Comparison of ENCODE assay signal across 20 cellular contexts in the genomic region with DNA sequence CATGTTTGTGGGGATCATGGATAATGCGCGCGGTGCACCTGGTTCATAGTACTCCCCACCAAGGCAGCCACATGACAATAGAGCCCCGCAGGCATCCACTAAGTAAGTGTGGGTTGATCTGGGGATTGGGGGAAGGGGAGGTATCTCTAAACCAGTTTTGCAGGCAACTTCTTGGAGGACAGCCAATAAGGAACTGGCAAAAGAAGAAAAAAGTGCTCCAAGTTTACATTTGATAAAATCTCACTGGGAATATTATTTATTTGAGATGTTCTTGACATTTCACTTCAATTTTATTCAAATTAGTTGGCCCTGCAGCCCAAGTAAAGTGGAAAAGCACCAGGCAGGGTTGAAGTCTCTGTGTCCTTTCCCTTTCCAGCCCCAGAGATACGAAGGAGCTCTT. TPM values are rescaled to one million over a fixed set of nuclear protein-coding genes. Genes with fewer than 3 reads are reported as not detected.
DNase-seq lines count a peak whose midpoint lies in the region; ATAC-seq and TF ChIP-seq lines count a peak whose summit lies in the region.
"Had no signal": no experiment of that assay in that cellular context is flagged by ENCODE, and none has a peak within 500 bp of the region (broad histone marks: within the 10 kb centered on the region; RNA-seq: fewer than 3 reads in every experiment).

No MANE protein-coding gene starts in this region.

- H3K27me3 ChIP-seq in OCI-LY1 (ENCODE audit: insufficient read depth, low read length) (no peaks in the 10 kb centered on the region; the same call in 1 of the 2 replicates), hepatocyte (no peaks in the 10 kb centered on the region), muscle layer of duodenum (ENCODE audit: low read depth, low read length) (no peaks in the 10 kb centered on the region), heart left ventricle (no peaks in the 10 kb centered on the region)

- H3K27ac ChIP-seq in OCI-LY1 (ENCODE audit: low read depth, low read length, poor library complexity, severe bottlenecking): peak overlapping the region; percentile 17
- H3K27ac ChIP-seq in hepatocyte: peak overlapping the region; percentile 37
- H3K27ac ChIP-seq in muscle layer of duodenum (ENCODE audit: low read length): peak overlapping the region; percentile 16
- H3K27ac ChIP-seq in heart left ventricle: no peak overlapping the region

- ATAC-seq in natural killer cell treated with Interleukin-12 subunit alpha and Interleukin-12 subunit beta and Interleukin-15 and Interleukin-18, amount 100 ng/mL, for 72 hours: no peak
- no peak for ATAC-seq in heart left ventricle
- ATAC-seq in naive thymus-derived CD8-positive, alpha-beta T cell: no peak
- ATAC-seq: HCT116 had no signal

- no TSS peak for BruUV-seq in Calu3 (replicated peaks; lab: Mats Ljungman, UMichigan)

- H2AFZ ChIP-seq in OCI-LY1 (ENCODE audit: low read length): no peak overlapping the region
- H2AFZ ChIP-seq in hepatocyte: no peak overlapping the region

- H3K4me2 ChIP-seq in OCI-LY1 (ENCODE audit: low read length) (no peak overlapping the region), hepatocyte (peak overlapping the region; percentile 43)

- no peaks in the 10 kb centered on the region for H3K27me3 Mint-ChIP-seq in Calu3 (ENCODE audit: unreplicated experiment)
- H3K27me3 Mint-ChIP-seq in natural killer cell treated with Interleukin-12 subunit alpha and Interleukin-12 subunit beta and Interleukin-15 and Interleukin-18, amount 100 ng/mL, for 72 hours: no peaks in the 10 kb centered on the region
- peaks cover 0 to 7% (median 0%) of the 10 kb centered on the region in 5 donors for H3K27me3 Mint-ChIP-seq in naive thymus-derived CD8-positive, alpha-beta T cell

- DNase-seq in Calu3: peak; percentile 55
- DNase-seq in hepatocyte (ENCODE audit: low spot score): peak; percentile 36
- DNase-seq in natural killer cell treated with Interleukin-12 subunit alpha and Interleukin-12 subunit beta and Interleukin-15 and Interleukin-18, amount 100 ng/mL, for 72 hours (ENCODE audit: low spot score): no peak
- DNase-seq in heart left ventricle: no peak
- no peak for DNase-seq in EL
- DNase-seq in naive thymus-derived CD8-positive, alpha-beta T cell: no peak
- DNase-seq: ACHN; aorta; CD4-positive, CD25-positive, alpha-beta regulatory T cell; Karpas-422; mesendoderm; NCI-H146; stimulated activated CD4-positive, alpha-beta T cell treated with anti-CD3 and anti-CD28 coated beads, Interleukin-15, amount 100 ng/mL, for 24 hours; stimulated activated naive CD4-positive, alpha-beta T cell had no signal

- POLR2A ChIA-PET in naive thymus-derived CD8-positive, alpha-beta T cell (lab: Charles Lee): no interaction called here

- TF ChIP-seq CTCF in Calu3 (IDR thresholded peaks at IDR 0.05; ENCODE audit: unreplicated experiment) (no peak), OCI-LY1 (IDR thresholded peaks at IDR 0.05; ENCODE audit: low read length) (no peak), hepatocyte (IDR thresholded peaks at IDR 0.05; ENCODE audit: poor library complexity) (no peak), heart left ventricle (IDR thresholded peaks at IDR 0.05) (no peak)

- H3K9me3 Mint-ChIP-seq in Calu3 (ENCODE audit: low read depth, unreplicated experiment): no peaks in the 10 kb centered on the region
- H3K9me3 Mint-ChIP-seq in natural killer cell treated with Interleukin-12 subunit alpha and Interleukin-12 subunit beta and Interleukin-15 and Interleukin-18, amount 100 ng/mL, for 72 hours: no peaks in the 10 kb centered on the region
- H3K9me3 Mint-ChIP-seq in naive thymus-derived CD8-positive, alpha-beta T cell: no peaks in the 10 kb centered on the region
- H3K9me3 Mint-ChIP-seq: T-helper 1 cell treated with Interleukin-12 subunit alpha and Interleukin-12 subunit beta and Interleukin-4 antibody, amounts not matched to agents 30 μg/mL and 1 μg/mL, for 36 hours had no signal

- H3K9ac ChIP-seq in OCI-LY1 (ENCODE audit: low read length): no peak overlapping the region

- H3K79me2 ChIP-seq in OCI-LY1 (ENCODE audit: insufficient read depth, low read length) (no peaks in the 10 kb centered on the region), hepatocyte (no peaks in the 10 kb centered on the region)

- H3K36me3 ChIP-seq in OCI-LY1 (ENCODE audit: insufficient read depth, low read length): no peaks in the 10 kb centered on the region
- no peaks in the 10 kb centered on the region for H3K36me3 ChIP-seq in hepatocyte (replicated peaks; ENCODE audit: insufficient read depth, low read depth)
- H3K36me3 ChIP-seq in muscle layer of duodenum (ENCODE audit: control insufficient read depth in 1 of 2, insufficient read depth in 2 of 2, low read length in 2 of 2): no peaks in the 10 kb centered on the region
- H3K36me3 ChIP-seq in heart left ventricle: no peaks in the 10 kb centered on the region

- WGBS in hepatocyte (ENCODE audit: low lambda C conversion rate, missing lambda C conversion rate): 59% methylated on average over 5 of the region's 5 CpGs
- 65 to 71% (median 69%) methylated on average over 5 of the region's 5 CpGs for WGBS in heart left ventricle, 4 donors

- H3K9me3 ChIP-seq in OCI-LY1 (ENCODE audit: low read length) (no peaks in the 10 kb centered on the region), hepatocyte (ENCODE audit: low read depth) (no peaks in the 10 kb centered on the region), muscle layer of duodenum (ENCODE audit: control insufficient read depth in 1 of 2, low read length in 2 of 2) (no peaks in the 10 kb centered on the region), heart left ventricle (no peaks in the 10 kb centered on the region)

- H3F3A ChIP-seq in OCI-LY1 (ENCODE audit: insufficient read depth, low read length): no peaks in the 10 kb centered on the region

- H4K20me1 ChIP-seq in OCI-LY1 (ENCODE audit: insufficient read depth, low read length) (no peaks in the 10 kb centered on the region), hepatocyte (ENCODE audit: insufficient read depth, poor library complexity, severe bottlenecking) (no peaks in the 10 kb centered on the region)

- H3K4me1 ChIP-seq in OCI-LY1 (ENCODE audit: insufficient read depth, low read length, severe bottlenecking): peaks cover 36% of the 10 kb centered on the region
- H3K4me1 ChIP-seq in hepatocyte (ENCODE audit: insufficient read depth): peaks cover 22% of the 10 kb centered on the region
- H3K4me1 ChIP-seq in muscle layer of duodenum (ENCODE audit: control insufficient read depth in 1 of 2, insufficient read depth in 2 of 2, low read length in 2 of 2): no peaks in the 10 kb centered on the region
- no peaks in the 10 kb centered on the region for H3K4me1 ChIP-seq in heart left ventricle

- H3K36me3 Mint-ChIP-seq in Calu3 (ENCODE audit: insufficient read depth, unreplicated experiment): peaks cover 5% of the 10 kb centered on the region
- no peaks in the 10 kb centered on the region for H3K36me3 Mint-ChIP-seq in natural killer cell treated with Interleukin-12 subunit alpha and Interleukin-12 subunit beta and Interleukin-15 and Interleukin-18, amount 100 ng/mL, for 72 hours
- H3K36me3 Mint-ChIP-seq in naive thymus-derived CD8-positive, alpha-beta T cell: no peaks in the 10 kb centered on the region
- H3K36me3 Mint-ChIP-seq: CD4-positive, CD25-positive, alpha-beta regulatory T cell had no signal

- H3K4me3 Mint-ChIP-seq in Calu3 (ENCODE audit: low read depth, unreplicated experiment): no peak overlapping the region
- no peak overlapping the region for H3K4me3 Mint-ChIP-seq in natural killer cell treated with Interleukin-12 subunit alpha and Interleukin-12 subunit beta and Interleukin-15 and Interleukin-18, amount 100 ng/mL, for 72 hours
- no peak overlapping the region for H3K4me3 Mint-ChIP-seq in naive thymus-derived CD8-positive, alpha-beta T cell
- H3K4me3 Mint-ChIP-seq: CD4-positive, CD25-positive, alpha-beta regulatory T cell; T-helper 1 cell treated with Interleukin-12 subunit alpha and Interleukin-12 subunit beta and Interleukin-4 antibody, amounts not matched to agents 30 μg/mL and 1 μg/mL, for 36 hours had no signal

- no peaks in the 10 kb centered on the region for H3K9me2 ChIP-seq in OCI-LY1 (ENCODE audit: low read depth, low read length)
- H3K9me2 ChIP-seq in hepatocyte (replicated peaks; ENCODE audit: insufficient read depth): no peaks in the 10 kb centered on the region

- CTCF ChIA-PET in Calu3 (lab: Charles Lee): no interaction called here

- H3K27ac Mint-ChIP-seq in Calu3 (ENCODE audit: unreplicated experiment): peak overlapping the region; percentile 71
- H3K27ac Mint-ChIP-seq in natural killer cell treated with Interleukin-12 subunit alpha and Interleukin-12 subunit beta and Interleukin-15 and Interleukin-18, amount 100 ng/mL, for 72 hours: no peak overlapping the region
- no peak overlapping the region for H3K27ac Mint-ChIP-seq in naive thymus-derived CD8-positive, alpha-beta T cell
- H3K27ac Mint-ChIP-seq: CD4-positive, CD25-positive, alpha-beta regulatory T cell; T-helper 1 cell treated with Interleukin-12 subunit alpha and Interleukin-12 subunit beta and Interleukin-4 antibody, amounts not matched to agents 30 μg/mL and 1 μg/mL, for 36 hours had no signal

- H3K4me3 ChIP-seq in OCI-LY1 (ENCODE audit: low read depth, low read length, poor library complexity, severe bottlenecking): no peak overlapping the region
- H3K4me3 ChIP-seq in hepatocyte: no peak overlapping the region
- no peak overlapping the region for H3K4me3 ChIP-seq in muscle layer of duodenum (ENCODE audit: low read depth in 1 of 2, low read length in 2 of 2)
- H3K4me3 ChIP-seq in heart left ventricle: no peak overlapping the region

- H3K4me1 Mint-ChIP-seq in Calu3 (ENCODE audit: low read depth, unreplicated experiment): peaks cover 11% of the 10 kb centered on the region
- no peaks in the 10 kb centered on the region for H3K4me1 Mint-ChIP-seq in natural killer cell treated with Interleukin-12 subunit alpha and Interleukin-12 subunit beta and Interleukin-15 and Interleukin-18, amount 100 ng/mL, for 72 hours (ENCODE audit: low read depth in 2 of 2)
- H3K4me1 Mint-ChIP-seq in naive thymus-derived CD8-positive, alpha-beta T cell: peaks cover 0 to 6% (median 4%) of the 10 kb centered on the region in 4 donors
- H3K4me1 Mint-ChIP-seq: CD4-positive, CD25-positive, alpha-beta regulatory T cell had no signal

- TF ChIP-seq POLR2A in heart left ventricle (IDR thresholded peaks at IDR 0.05): no peak

- intact Hi-C loops in Calu3 (cut with micrococcal nuclease; ENCODE audit: unreplicated experiment) (no loop called here), heart left ventricle (cut with DNase I) (no loop called here)

RNA-seq across cellular contexts. Expression of a gene that starts 8.5 kb away (rescaled TPM):
- total RNA-seq in Calu3 (2022) (6.5 and 7.7 TPM in 2 replicates), hepatocyte (24.0 and 31.2 TPM in 2 replicates), heart left ventricle (10 to 100 TPM in 1 of 9 donors, 1 to 10 TPM in 3, under 1 TPM in 5; 0.51 to 18.5 (median 0.94) TPM)
- polyA plus RNA-seq in hepatocyte (38.4 and 65.3 TPM in 2 replicates), heart left ventricle (1 to 10 TPM in 1 of 2 donors, under 1 TPM in 1; 0.50 to 1.3 TPM)
- 1 to 10 TPM; 1.4 to 4.9 TPM for total RNA-seq in natural killer cell treated with Interleukin-12 subunit alpha and Interleukin-12 subunit beta and Interleukin-15 and Interleukin-18, amount 100 ng/mL, for 72 hours
- 1 to 10 TPM; 5.2 to 6.8 TPM for total RNA-seq in naive thymus-derived CD8-positive, alpha-beta T cell
- polyA plus RNA-seq in naive thymus-derived CD8-positive, alpha-beta T cell: 10 to 100 TPM in 2 of 3 donors, 1 to 10 TPM in 1; 5.5 to 22.1 (median 15.6) TPM
- total RNA-seq: chondrocyte, fibroblast of villous mesenchyme had no signal

RNA-seq across cellular contexts. Expression of a gene that starts 37.2 kb away (rescaled TPM):
- total RNA-seq in Calu3 (2022) (not detected in 2 replicates), hepatocyte (0.20 TPM in 1 of 2 replicates, not detected in the other), heart left ventricle (not detected)
- polyA plus RNA-seq in hepatocyte (0.30 and 0.74 TPM in 2 replicates), heart left ventricle (under 1 TPM in 1 of 2 donors, not detected in 1; 0.30 TPM)
- total RNA-seq in natural killer cell treated with Interleukin-12 subunit alpha and Interleukin-12 subunit beta and Interleukin-15 and Interleukin-18, amount 100 ng/mL, for 72 hours: not detected
- total RNA-seq in naive thymus-derived CD8-positive, alpha-beta T cell: not detected
- polyA plus RNA-seq in naive thymus-derived CD8-positive, alpha-beta T cell: not detected
- total RNA-seq: aorta; CD4-positive, CD25-positive, alpha-beta regulatory T cell; chondrocyte; fibroblast of villous mesenchyme had no signal
- polyA plus RNA-seq: CD4-positive, CD25-positive, alpha-beta regulatory T cell had no signal

Comparison
In these comparisons a context has a peak if more than half of its experiments do, and no peak if none do; other contexts are left out.
1. DNase-seq: peak in Calu3 (single experiment) and hepatocyte (single experiment); none in natural killer cell treated with Interleukin-12 subunit alpha and Interleukin-12 subunit beta and Interleukin-15 and Interleukin-18, amount 100 ng/mL, for 72 hours (single experiment), heart left ventricle (0 of 5), EL (single experiment) and naive thymus-derived CD8-positive, alpha-beta T cell (0 of 10).
2. H3K27ac ChIP-seq: peak in OCI-LY1 (single experiment), hepatocyte (single experiment) and muscle layer of duodenum (single experiment); none in heart left ventricle (0 of 12).